In the genomic region with DNA sequence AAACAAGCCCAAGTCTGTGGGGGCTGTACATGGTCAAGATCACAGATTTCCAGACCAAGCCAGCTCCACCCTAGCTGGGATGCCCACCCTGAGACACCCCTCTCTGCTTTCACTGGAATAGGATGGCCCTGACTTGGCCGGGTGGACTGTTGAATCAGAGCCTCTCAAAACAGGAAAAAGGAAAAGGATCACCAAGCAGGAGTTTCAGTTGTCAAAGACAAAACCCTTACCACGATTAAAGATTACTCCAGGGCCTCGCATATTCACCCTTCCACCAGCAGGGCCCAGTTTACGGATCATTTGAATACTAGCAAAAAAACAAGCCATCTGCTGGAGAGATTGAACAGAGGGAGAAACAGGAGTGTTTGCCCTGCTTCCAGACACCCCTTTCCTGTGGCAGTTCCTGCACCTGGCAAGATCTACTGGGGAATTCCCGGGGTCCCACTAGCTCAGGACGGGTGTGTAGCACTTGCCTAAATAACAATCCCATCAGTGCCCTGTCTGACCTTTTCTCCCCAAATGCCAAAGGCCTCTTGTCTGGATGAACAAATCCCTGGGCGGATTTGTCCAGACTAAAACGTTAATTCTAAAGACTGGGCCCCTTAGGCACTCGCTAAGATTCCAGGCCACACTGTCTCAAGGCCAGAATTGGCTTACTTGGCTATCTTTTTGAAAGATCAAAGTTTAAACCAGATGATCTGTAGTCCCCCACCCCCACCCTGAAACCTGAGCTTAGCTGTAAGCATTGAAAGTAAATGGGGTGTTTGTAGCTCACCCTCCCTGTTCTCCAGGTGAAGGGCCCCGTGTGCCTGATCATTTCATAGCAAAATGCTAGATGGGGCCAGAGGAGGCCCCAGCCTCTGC, we compare ENCODE assay signal across 8 cellular contexts. TPM values are rescaled to one million over a fixed set of nuclear protein-coding genes. Genes with fewer than 3 reads are reported as not detected.
DNase-seq lines count a peak whose midpoint lies in the region; FAIRE-seq and TF ChIP-seq lines count a peak whose summit lies in the region.

No MANE protein-coding gene starts in this region.

- H3K4me3 Mint-ChIP-seq in endothelial cell (ENCODE audit: unreplicated experiment), result peak overlapping the region; percentile 10

- CTCF ChIA-PET in BJ (lab: Yijun Ruan, JAX) (interaction anchor here (1.0 to 1.2 kb wide), 4 partner anchors 15 to 32 kb away, joined by 3 to 5 read pairs (median 3); no protein-coding TSS in a partner anchor), HEK293 (lab: Yijun Ruan, JAX) (interaction anchor here (0.5 to 1.5 kb wide), 15 partner anchors 10 to 350 kb away, joined by 3 to 8 read pairs (median 4); partner anchors contain the start of gene CATSPERG)

- DNase-seq in BJ (ENCODE audit: low read depth) (no peak), SJSA1 (ENCODE audit: low read depth in 1 of 2, low spot score in 2 of 2) (no peak), endothelial cell (ENCODE audit: low spot score) (peak; percentile 52), frontal cortex (ENCODE audit: low spot score in 2 of 2) (no peak), occipital lobe (lab: John Stamatoyannopoulos, UW) (no peak), A172 (ENCODE audit: low spot score) (no peak)

- H3K4me1 ChIP-seq in HEK293 (ENCODE audit: control insufficient read depth, insufficient read depth, low read length) (peaks cover 41% of the 10 kb centered on the region), SJSA1 (replicated peaks) (peaks cover 87% of the 10 kb centered on the region), neutrophil (ENCODE audit: control insufficient read depth in 1 of 2, insufficient read depth in 1 of 2, low read depth in 1 of 2, low read length in 1 of 2) (peaks cover 72 to 80% of the 10 kb centered on the region in 2 experiments)

- H3K36me3 ChIP-seq in BJ (ENCODE audit: control insufficient read depth, insufficient read depth, low read length) (peaks cover 8% of the 10 kb centered on the region), HEK293 (ENCODE audit: control insufficient read depth in 2 of 2, insufficient read depth in 1 of 2, low read length in 2 of 2) (peaks cover 3 to 21% of the 10 kb centered on the region in 2 experiments), SJSA1 (peaks cover 65% of the 10 kb centered on the region), neutrophil (peaks cover 6% of the 10 kb centered on the region)

- H3K27me3 ChIP-seq in BJ (ENCODE audit: control insufficient read depth, insufficient read depth, low read length) (no peaks in the 10 kb centered on the region), SJSA1 (replicated peaks) (no peaks in the 10 kb centered on the region), neutrophil (no peaks in the 10 kb centered on the region)

- POLR2A ChIA-PET in BJ (lab: Charles Lee), result no interaction called here
- POLR2A ChIA-PET in HEK293 (lab: Yijun Ruan, JAX), result interaction anchor here (0.5 to 1.7 kb wide), 7 partner anchors 19 to 1735 kb away, joined by 3 to 19 read pairs (median 5); partner anchors contain the start of gene ACTN4

- no peaks in the 10 kb centered on the region for H3K9me3 ChIP-seq in HEK293 (ENCODE audit: control insufficient read depth, insufficient read depth, low read depth, low read length)
- H3K9me3 ChIP-seq in SJSA1 (replicated peaks), result no peaks in the 10 kb centered on the region
- no peaks in the 10 kb centered on the region for H3K9me3 ChIP-seq in neutrophil

- H3K27ac ChIP-seq in HEK293 (ENCODE audit: extremely low read depth, low read depth, low read length) (peak overlapping the region; percentile 98), SJSA1 (peak overlapping the region; percentile 96), neutrophil (peak overlapping the region; percentile 81)

- TF ChIP-seq CTCF in BJ (IDR thresholded peaks at IDR 0.05; ENCODE audit: insufficient read depth, low read depth, low read length), result peak; percentile 46; the same call in 1 of the 2 replicates
- TF ChIP-seq CTCF in HEK293 (tag by site-specific recombination; IDR thresholded peaks at IDR 0.05), result peak; percentile 94
- TF ChIP-seq CTCF in endothelial cell (IDR thresholded peaks at IDR 0.05; ENCODE audit: unreplicated experiment), result peak; percentile 53
- no peak for TF ChIP-seq CTCF in neutrophil (IDR thresholded peaks at IDR 0.05)

- H3K27me3 Mint-ChIP-seq in endothelial cell (ENCODE audit: unreplicated experiment), result peaks cover 10% of the 10 kb centered on the region

- H3K4me3 ChIP-seq in BJ (ENCODE audit: low read depth, low read length) (no peak overlapping the region), HEK293 (ENCODE audit: low read depth, low read length) (no peak overlapping the region), SJSA1 (no peak overlapping the region), neutrophil (ENCODE audit: low read depth in 1 of 2, low read length in 1 of 2) (no peak overlapping the region)

- peaks cover 18% of the 10 kb centered on the region for H3K36me3 Mint-ChIP-seq in endothelial cell (ENCODE audit: low read depth, unreplicated experiment)

- no peak for FAIRE-seq in frontal cortex (lab: Jason Lieb, UNC)

- H3K4me1 Mint-ChIP-seq in endothelial cell (ENCODE audit: unreplicated experiment), result peaks cover 68% of the 10 kb centered on the region

- H3K9me3 Mint-ChIP-seq in endothelial cell (ENCODE audit: unreplicated experiment), result no peaks in the 10 kb centered on the region

- peak overlapping the region; percentile 94 for H3K27ac Mint-ChIP-seq in endothelial cell (ENCODE audit: unreplicated experiment)

TF ChIP-seq in HEK293, 187 proteins besides CTCF, POLR2A, EP300 and RAD21 (continues in another document):
- TF ChIP-seq ZNF302 (tag by site-specific recombination; IDR thresholded peaks at IDR 0.05; ENCODE audit: low read depth) (no peak), ZNF157 (tag by site-specific recombination; IDR thresholded peaks at IDR 0.05) (no peak), ZNF677 (tag by site-specific recombination; IDR thresholded peaks at IDR 0.05) (no peak), ZNF423 (tag by site-specific recombination; IDR thresholded peaks at IDR 0.05) (no peak), SP7 (tag by site-specific recombination; IDR thresholded peaks at IDR 0.05) (no peak; the same call in 1 of the 2 replicates), BCL11B (tag by site-specific recombination; IDR thresholded peaks at IDR 0.05; ENCODE audit: low read depth) (no peak), YY2 (tag by site-specific recombination; IDR thresholded peaks at IDR 0.05) (no peak), ZNF140 (tag by site-specific recombination; IDR thresholded peaks at IDR 0.05) (no peak), ZNF2 (tag by site-specific recombination; IDR thresholded peaks at IDR 0.05) (no peak), IKZF3 (tag by site-specific recombination; IDR thresholded peaks at IDR 0.05) (peak; percentile 64), ZNF391 (tag by site-specific recombination; IDR thresholded peaks at IDR 0.05; ENCODE audit: borderline replicate concordance, low read depth) (no peak)
- TF ChIP-seq, protein P1, sequence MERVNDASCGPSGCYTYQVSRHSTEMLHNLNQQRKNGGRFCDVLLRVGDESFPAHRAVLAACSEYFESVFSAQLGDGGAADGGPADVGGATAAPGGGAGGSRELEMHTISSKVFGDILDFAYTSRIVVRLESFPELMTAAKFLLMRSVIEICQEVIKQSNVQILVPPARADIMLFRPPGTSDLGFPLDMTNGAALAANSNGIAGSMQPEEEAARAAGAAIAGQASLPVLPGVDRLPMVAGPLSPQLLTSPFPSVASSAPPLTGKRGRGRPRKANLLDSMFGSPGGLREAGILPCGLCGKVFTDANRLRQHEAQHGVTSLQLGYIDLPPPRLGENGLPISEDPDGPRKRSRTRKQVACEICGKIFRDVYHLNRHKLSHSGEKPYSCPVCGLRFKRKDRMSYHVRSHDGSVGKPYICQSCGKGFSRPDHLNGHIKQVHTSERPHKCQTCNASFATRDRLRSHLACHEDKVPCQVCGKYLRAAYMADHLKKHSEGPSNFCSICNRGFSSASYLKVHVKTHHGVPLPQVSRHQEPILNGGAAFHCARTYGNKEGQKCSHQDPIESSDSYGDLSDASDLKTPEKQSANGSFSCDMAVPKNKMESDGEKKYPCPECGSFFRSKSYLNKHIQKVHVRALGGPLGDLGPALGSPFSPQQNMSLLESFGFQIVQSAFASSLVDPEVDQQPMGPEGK (tag by site-specific recombination; IDR thresholded peaks at IDR 0.05), result 0 out of 2 replicates have a peak, but pooled peaks have one; percentile 22
- TF ChIP-seq, protein P2, sequence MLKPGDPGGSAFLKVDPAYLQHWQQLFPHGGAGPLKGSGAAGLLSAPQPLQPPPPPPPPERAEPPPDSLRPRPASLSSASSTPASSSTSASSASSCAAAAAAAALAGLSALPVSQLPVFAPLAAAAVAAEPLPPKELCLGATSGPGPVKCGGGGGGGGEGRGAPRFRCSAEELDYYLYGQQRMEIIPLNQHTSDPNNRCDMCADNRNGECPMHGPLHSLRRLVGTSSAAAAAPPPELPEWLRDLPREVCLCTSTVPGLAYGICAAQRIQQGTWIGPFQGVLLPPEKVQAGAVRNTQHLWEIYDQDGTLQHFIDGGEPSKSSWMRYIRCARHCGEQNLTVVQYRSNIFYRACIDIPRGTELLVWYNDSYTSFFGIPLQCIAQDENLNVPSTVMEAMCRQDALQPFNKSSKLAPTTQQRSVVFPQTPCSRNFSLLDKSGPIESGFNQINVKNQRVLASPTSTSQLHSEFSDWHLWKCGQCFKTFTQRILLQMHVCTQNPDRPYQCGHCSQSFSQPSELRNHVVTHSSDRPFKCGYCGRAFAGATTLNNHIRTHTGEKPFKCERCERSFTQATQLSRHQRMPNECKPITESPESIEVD (tag by site-specific recombination; IDR thresholded peaks at IDR 0.05), result no peak

RNA-seq across cellular contexts. Expression of gene ACTN4, which starts 38.4 kb away (rescaled TPM):
- polyA plus RNA-seq in BJ (2011; rRNA removed), result 592 and 970 TPM in 2 replicates
- polyA minus RNA-seq in BJ (2011; rRNA and poly(A)+ RNA removed), result 439 and 477 TPM in 2 replicates
- total RNA-seq in SJSA1 (2014; rRNA removed; shearing (Covaris generic)), result 193 and 399 TPM in 2 replicates
- 744 TPM for total RNA-seq in endothelial cell (ENCODE audit: unreplicated experiment)
- total RNA-seq in frontal cortex, result 50.1 TPM
- 53.2 TPM for total RNA-seq in occipital lobe
- total RNA-seq in A172 (2014; rRNA removed; shearing (Covaris generic)), result 493 and 604 TPM in 2 replicates

RNA-seq across cellular contexts. Expression of gene CAPN12, which starts 58.4 kb away (rescaled TPM):
- 0.34 and 0.75 TPM in 2 replicates for polyA plus RNA-seq in BJ (2011; rRNA removed)
- not detected in 2 replicates for polyA minus RNA-seq in BJ (2011; rRNA and poly(A)+ RNA removed)
- not detected in 2 replicates for total RNA-seq in SJSA1 (2014; rRNA removed; shearing (Covaris generic))
- total RNA-seq in endothelial cell (ENCODE audit: unreplicated experiment), result 2.9 TPM
- total RNA-seq in frontal cortex, result under 0.01 TPM
- total RNA-seq in occipital lobe, result not detected
- total RNA-seq in A172 (2014; rRNA removed; shearing (Covaris generic)), result not detected in 2 replicates
